In the genomic region with DNA sequence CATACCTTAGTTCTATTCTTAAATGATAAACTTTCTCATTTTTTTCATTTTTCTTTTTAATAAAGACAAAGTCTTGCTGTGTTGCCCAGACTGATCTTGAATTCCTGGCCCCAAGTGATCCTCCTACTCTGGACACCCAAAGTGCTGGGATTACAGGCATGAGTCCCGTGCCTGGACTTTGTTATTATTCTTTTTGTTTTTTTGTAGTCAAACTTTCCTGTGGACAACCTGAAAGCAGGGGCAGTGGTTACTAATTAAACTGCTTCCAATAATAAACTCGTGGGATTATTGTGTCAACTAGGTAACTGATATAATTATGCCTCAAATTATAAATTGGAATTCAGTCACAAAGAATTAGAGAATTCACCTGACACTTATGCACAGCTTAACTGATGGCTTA, we compare ENCODE assay signal across 33 cellular contexts.
"Had no signal": no experiment of that assay in that cellular context is flagged by ENCODE, and none has a peak within 500 bp of the region (broad histone marks: within the 10 kb centered on the region; RNA-seq: fewer than 3 reads in every experiment).

No MANE protein-coding gene starts in this region.

- H3K36me3 Mint-ChIP-seq: activated CD4-positive, alpha-beta memory T cell treated with anti-CD3 and anti-CD28 coated beads for 36 hours; activated naive CD4-positive, alpha-beta T cell treated with anti-CD3 and anti-CD28 coated beads, Interleukin-2, amount 50 U/mL, for 72 hours; activated naive CD8-positive, alpha-beta T cell treated with anti-CD3 and anti-CD28 coated beads for 36 hours; T-cell had no signal

- H3K4me3 ChIP-seq: adrenal gland, body of pancreas, breast epithelium had no signal

- H3K27ac Mint-ChIP-seq: activated B cell treated with CpG ODN at 0.5 μM for 24 hours; activated CD4-positive, alpha-beta memory T cell treated with anti-CD3 and anti-CD28 coated beads for 36 hours; activated CD4-positive, alpha-beta T cell treated with anti-CD3 and anti-CD28 coated beads, Interleukin-2, amount 10 ng/mL, durations not matched to agents 24 days and 14 days; activated CD8-positive, alpha-beta T cell treated with anti-CD3 and anti-CD28 coated beads for 36 hours; activated naive CD4-positive, alpha-beta T cell treated with anti-CD3 and anti-CD28 coated beads for 36 hours; activated naive CD4-positive, alpha-beta T cell treated with anti-CD3 and anti-CD28 coated beads, Interleukin-2, amount 50 U/mL, for 72 hours; activated naive CD8-positive, alpha-beta T cell treated with anti-CD3 and anti-CD28 coated beads for 36 hours; activated T-cell treated with anti-CD3 and anti-CD28 coated beads, Interleukin-2, amount 50 U/mL, for 72 hours; activated T-helper 1 cell treated with anti-CD3 and anti-CD28 coated beads, Interleukin-12 subunit alpha, Interleukin-12 subunit beta, Interleukin-2, Interleukin-4 antibody, amounts not matched to agents 30 ng/mL and 10 ng/mL and 1 ng/mL, durations not matched to agents 14 hours and 24 hours and 36 hours; activated T-helper 17 cell treated with anti-CD3 and anti-CD28 coated beads, Interleukin-2, amount 50 U/mL, for 72 hours; T-cell; T-helper 17 cell had no signal

- H3K9me3 ChIP-seq: adrenal gland, body of pancreas, breast epithelium had no signal

- H3K4me1 Mint-ChIP-seq: activated B cell treated with CpG ODN at 0.5 μM for 24 hours; activated CD4-positive, alpha-beta T cell treated with anti-CD3 and anti-CD28 coated beads, Interleukin-2, amount 10 ng/mL, durations not matched to agents 24 days and 14 days; activated naive CD8-positive, alpha-beta T cell treated with anti-CD3 and anti-CD28 coated beads for 36 hours; activated T-helper 17 cell treated with anti-CD3 and anti-CD28 coated beads, Interleukin-2, amount 50 U/mL, for 72 hours; T-cell; T-helper 17 cell had no signal

- H3K4me3 Mint-ChIP-seq: activated B cell treated with CpG ODN at 0.5 μM for 24 hours; activated CD4-positive, alpha-beta memory T cell treated with anti-CD3 and anti-CD28 coated beads for 36 hours; activated CD4-positive, alpha-beta T cell treated with anti-CD3 and anti-CD28 coated beads, Interleukin-2, amount 10 ng/mL, durations not matched to agents 24 days and 14 days; activated CD8-positive, alpha-beta T cell treated with anti-CD3 and anti-CD28 coated beads for 36 hours; activated naive CD4-positive, alpha-beta T cell treated with anti-CD3 and anti-CD28 coated beads for 36 hours; activated naive CD8-positive, alpha-beta T cell treated with anti-CD3 and anti-CD28 coated beads for 36 hours; activated T-cell treated with anti-CD3 and anti-CD28 coated beads, Interleukin-2, amount 50 U/mL, for 4 hours; activated T-cell treated with anti-CD3 and anti-CD28 coated beads, Interleukin-2, amount 50 U/mL, for 72 hours; activated T-helper 1 cell treated with anti-CD3 and anti-CD28 coated beads, Interleukin-12 subunit alpha, Interleukin-12 subunit beta, Interleukin-2, Interleukin-4 antibody, amounts not matched to agents 30 ng/mL and 10 ng/mL and 1 ng/mL, durations not matched to agents 14 hours and 24 hours and 36 hours; activated T-helper 17 cell treated with anti-CD3 and anti-CD28 coated beads, Interleukin-2, amount 50 U/mL, for 72 hours; T-cell; T-helper 17 cell had no signal

- H3K4me1 ChIP-seq: adrenal gland, body of pancreas, breast epithelium had no signal

- H3K9me3 Mint-ChIP-seq: activated B cell treated with CpG ODN at 0.5 μM for 24 hours; activated CD4-positive, alpha-beta memory T cell treated with anti-CD3 and anti-CD28 coated beads for 36 hours; activated CD4-positive, alpha-beta T cell treated with anti-CD3 and anti-CD28 coated beads, Interleukin-2, amount 10 ng/mL, durations not matched to agents 24 days and 14 days; activated CD8-positive, alpha-beta T cell treated with anti-CD3 and anti-CD28 coated beads for 36 hours; activated naive CD4-positive, alpha-beta T cell treated with anti-CD3 and anti-CD28 coated beads for 36 hours; activated naive CD4-positive, alpha-beta T cell treated with anti-CD3 and anti-CD28 coated beads, Interleukin-2, amount 50 U/mL, for 72 hours; activated T-cell treated with anti-CD3 and anti-CD28 coated beads, Interleukin-2, amount 50 U/mL, for 4 hours; activated T-cell treated with anti-CD3 and anti-CD28 coated beads, Interleukin-2, amount 50 U/mL, for 72 hours; activated T-helper 1 cell treated with anti-CD3 and anti-CD28 coated beads, Interleukin-12 subunit alpha, Interleukin-12 subunit beta, Interleukin-2, Interleukin-4 antibody, amounts not matched to agents 30 ng/mL and 10 ng/mL and 1 ng/mL, durations not matched to agents 14 hours and 24 hours and 36 hours; activated T-helper 17 cell treated with anti-CD3 and anti-CD28 coated beads, Interleukin-2, amount 50 U/mL, for 72 hours had no signal

- H3K27me3 Mint-ChIP-seq: activated T-helper 17 cell treated with anti-CD3 and anti-CD28 coated beads, Interleukin-2, amount 50 U/mL, for 72 hours had no signal

- H3K27ac ChIP-seq: adrenal gland, body of pancreas, brain microvascular endothelial cell, breast epithelium, VCaP had no signal

- H3K27me3 ChIP-seq: adrenal gland, body of pancreas, brain microvascular endothelial cell, breast epithelium had no signal

- H3K36me3 ChIP-seq: adrenal gland, brain microvascular endothelial cell, breast epithelium had no signal

- DNase-seq: activated B cell treated with CpG ODN at 0.5 μM for 24 hours; activated CD4-positive, alpha-beta memory T cell treated with anti-CD3 and anti-CD28 coated beads for 36 hours; activated CD4-positive, alpha-beta T cell treated with anti-CD3 and anti-CD28 coated beads for 4 hours; activated CD4-positive, alpha-beta T cell treated with anti-CD3 and anti-CD28 coated beads, Interleukin-2, amount 10 ng/mL, durations not matched to agents 24 days and 14 days; activated CD4-positive, alpha-beta T cell treated with anti-CD3 and anti-CD28 coated beads, Interleukin-2, amount 50 U/mL, for 1 hour; activated CD4-positive, alpha-beta T cell treated with anti-CD3 and anti-CD28 coated beads, Interleukin-2, amount 50 U/mL, for 4 hours; activated CD4-positive, CD25-positive, alpha-beta regulatory T cell treated with anti-CD3 and anti-CD28 coated beads, Interleukin-2, amount 50 U/mL, for 72 hours; activated CD8-positive, alpha-beta memory T cell treated with anti-CD3 and anti-CD28 coated beads, Interleukin-2, amount 50 U/mL, for 4 hours; activated CD8-positive, alpha-beta T cell treated with anti-CD3 and anti-CD28 coated beads for 36 hours; activated effector memory CD4-positive, alpha-beta T cell treated with anti-CD3 and anti-CD28 coated beads, Interleukin-2, amount 50 U/mL, for 16 hours; activated gamma-delta T cell treated with Interleukin-2 at 50 U/mL for 16 hours; activated naive CD4-positive, alpha-beta T cell; activated naive CD4-positive, alpha-beta T cell treated with anti-CD3 and anti-CD28 coated beads for 36 hours; activated naive CD4-positive, alpha-beta T cell treated with anti-CD3 and anti-CD28 coated beads, Interleukin-2, amount 50 U/mL, for 16 hours; activated naive CD8-positive, alpha-beta T cell treated with anti-CD3 and anti-CD28 coated beads for 36 hours; activated T-cell treated with anti-CD3 and anti-CD28 coated beads for 4 hours; activated T-cell treated with anti-CD3 and anti-CD28 coated beads, Interleukin-2, amount 50 U/mL, for 1 hour; activated T-cell treated with anti-CD3 and anti-CD28 coated beads, Interleukin-2, amount 50 U/mL, for 4 hours; activated T-cell treated with anti-CD3 and anti-CD28 coated beads, Interleukin-2, amount 50 U/mL, for 72 hours; adrenal gland; amniotic stem cell; aorta; body of pancreas; brain microvascular endothelial cell; central memory CD4-positive, alpha-beta T cell; T-cell; T-helper 17 cell; T-helper 9 cell had no signal

- ATAC-seq: activated CD8-positive, alpha-beta T cell treated with anti-CD3 and anti-CD28 coated beads for 36 hours; activated naive CD4-positive, alpha-beta T cell treated with anti-CD3 and anti-CD28 coated beads, Interleukin-2, amount 50 U/mL, for 72 hours; activated T-cell treated with anti-CD3 and anti-CD28 coated beads, Interleukin-2, amount 50 U/mL, for 4 hours; activated T-cell treated with anti-CD3 and anti-CD28 coated beads, Interleukin-2, amount 50 U/mL, for 72 hours; activated T-helper 17 cell treated with anti-CD3 and anti-CD28 coated beads, Interleukin-2, amount 50 U/mL, for 72 hours; body of pancreas; T-cell; T-helper 17 cell had no signal
